In the genomic region with DNA sequence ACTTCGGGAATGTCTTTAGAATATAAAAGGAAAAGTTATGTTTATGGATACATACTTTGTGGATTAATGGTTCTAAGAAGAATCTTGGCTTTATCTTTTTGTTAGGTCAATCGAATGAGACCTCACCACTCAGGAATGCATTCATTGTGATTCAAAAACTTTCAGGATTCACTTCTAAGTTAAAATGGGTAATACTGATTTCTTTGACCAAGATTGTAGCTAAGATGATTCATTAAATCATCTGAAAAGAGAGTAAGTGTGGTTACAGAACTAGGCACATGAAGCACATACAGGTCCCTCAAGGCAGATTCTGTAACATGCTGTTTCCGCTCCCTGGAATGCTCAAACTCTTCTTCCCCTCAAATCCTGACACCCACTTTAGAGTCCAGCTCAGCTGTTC, we compare ENCODE assay signal across 17 cellular contexts.
DNase-seq lines count a peak whose midpoint lies in the region; ATAC-seq and TF ChIP-seq lines count a peak whose summit lies in the region.
"Had no signal": no experiment of that assay in that cellular context is flagged by ENCODE, and none has a peak within 500 bp of the region (broad histone marks: within the 10 kb centered on the region; RNA-seq: fewer than 3 reads in every experiment).

No MANE protein-coding gene starts in this region.

- TF ChIP-seq CTCF in MCF 10A (IDR thresholded peaks at IDR 0.05; ENCODE audit: unreplicated experiment), result no peak
- TF ChIP-seq CTCF in breast epithelium (IDR thresholded peaks at IDR 0.05), result no peak
- TF ChIP-seq CTCF in fibroblast of villous mesenchyme (IDR thresholded peaks at IDR 0.05; ENCODE audit: insufficient read depth, low read depth, low read length), result no peak

- H3K4me3 Mint-ChIP-seq in MCF 10A (ENCODE audit: unreplicated experiment), result no peak overlapping the region
- no peak overlapping the region for H3K4me3 Mint-ChIP-seq in naive thymus-derived CD8-positive, alpha-beta T cell
- H3K4me3 Mint-ChIP-seq: nephron progenitor cell had no signal

- H3K9me3 ChIP-seq in breast epithelium, result no peaks in the 10 kb centered on the region
- H3K9me3 ChIP-seq: body of pancreas, right atrium auricular region had no signal

- peaks cover 10% of the 10 kb centered on the region for H3K4me1 Mint-ChIP-seq in MCF 10A (ENCODE audit: insufficient read depth, unreplicated experiment)
- H3K4me1 Mint-ChIP-seq in naive thymus-derived CD8-positive, alpha-beta T cell, result no peaks in the 10 kb centered on the region
- H3K4me1 Mint-ChIP-seq: nephron progenitor cell had no signal

- no peaks in the 10 kb centered on the region for H3K4me1 ChIP-seq in breast epithelium
- H3K4me1 ChIP-seq: body of pancreas, right atrium auricular region had no signal

- TF ChIP-seq POLR2A in breast epithelium (IDR thresholded peaks at IDR 0.05), result no peak

- H3K27me3 Mint-ChIP-seq in MCF 10A (ENCODE audit: insufficient read depth, unreplicated experiment), result no peaks in the 10 kb centered on the region
- H3K27me3 Mint-ChIP-seq in naive thymus-derived CD8-positive, alpha-beta T cell, result no peaks in the 10 kb centered on the region

- CTCF ChIA-PET in MCF 10A (lab: Yijun Ruan, JAX), result interaction anchor here (0.7 to 1.9 kb wide), 7 partner anchors 11 to 1605 kb away, joined by 3 to 8 read pairs (median 3); no protein-coding TSS in a partner anchor

- H3K36me3 ChIP-seq in breast epithelium, result no peaks in the 10 kb centered on the region
- H3K36me3 ChIP-seq: right atrium auricular region had no signal

- intact Hi-C loops in MCF 10A (cut with micrococcal nuclease), result no loop called here
- intact Hi-C loops in breast epithelium (cut with DNase I; ENCODE audit: low total_unique reads), result no loop called here

- ATAC-seq in HG03095 (IDR thresholded peaks at IDR 0.05; ENCODE audit: unreplicated experiment), result no peak
- ATAC-seq in naive thymus-derived CD8-positive, alpha-beta T cell, result no peak
- ATAC-seq: body of pancreas, left ventricle myocardium superior had no signal

- H3K36me3 Mint-ChIP-seq in MCF 10A (ENCODE audit: insufficient read depth, unreplicated experiment), result no peaks in the 10 kb centered on the region
- no peaks in the 10 kb centered on the region for H3K36me3 Mint-ChIP-seq in naive thymus-derived CD8-positive, alpha-beta T cell

- H3K27me3 ChIP-seq in breast epithelium, result no peaks in the 10 kb centered on the region
- H3K27me3 ChIP-seq: body of pancreas, right atrium auricular region had no signal

- H3K27ac ChIP-seq in breast epithelium, result no peak overlapping the region
- H3K27ac ChIP-seq: 22Rv1, body of pancreas, right atrium auricular region, VCaP had no signal

- no TSS peak for BruUV-seq in MCF 10A (replicated peaks; lab: Mats Ljungman, UMichigan)

- peak overlapping the region; percentile 42 for H3K27ac Mint-ChIP-seq in MCF 10A (ENCODE audit: low read depth, unreplicated experiment)
- no peak overlapping the region for H3K27ac Mint-ChIP-seq in naive thymus-derived CD8-positive, alpha-beta T cell
- H3K27ac Mint-ChIP-seq: nephron progenitor cell had no signal

- H3K4me3 ChIP-seq in breast epithelium, result no peak overlapping the region
- H3K4me3 ChIP-seq in fibroblast of villous mesenchyme (ENCODE audit: low read depth, low read length), result no peak overlapping the region
- H3K4me3 ChIP-seq: body of pancreas, right atrium auricular region had no signal

- no peaks in the 10 kb centered on the region for H3K9me3 Mint-ChIP-seq in MCF 10A (ENCODE audit: unreplicated experiment)
- peaks cover 2 to 31% (median 6%) of the 10 kb centered on the region in 9 donors for H3K9me3 Mint-ChIP-seq in naive thymus-derived CD8-positive, alpha-beta T cell
- H3K9me3 Mint-ChIP-seq: nephron progenitor cell had no signal

- POLR2A ChIA-PET in MCF 10A (lab: Yijun Ruan, JAX), result no interaction called here
- POLR2A ChIA-PET in naive thymus-derived CD8-positive, alpha-beta T cell (lab: Charles Lee), result no interaction called here

- DNase-seq in MCF 10A (ENCODE audit: unreplicated experiment), result no peak
- DNase-seq in breast epithelium (ENCODE audit: low spot score in 2 of 2), result no peak
- peak; percentile 80 for DNase-seq in amniotic epithelial cell (ENCODE audit: low read depth)
- peak; percentile 59 for DNase-seq in fibroblast of villous mesenchyme (ENCODE audit: low read depth)
- DNase-seq in naive thymus-derived CD8-positive, alpha-beta T cell, result no peak
- DNase-seq in NAMALWA (ENCODE audit: low spot score), result no peak
- no peak for DNase-seq in NCI-H2171 treated with DMSO at 0.1 percent for 48 hours (lab: John Stamatoyannopoulos, UW)
- DNase-seq: activated gamma-delta T cell; body of pancreas; left ventricle myocardium superior; NCI-H2227 treated with DMSO at 0.1 percent for 48 hours; nephron progenitor cell; stimulated activated naive CD4-positive, alpha-beta T cell treated with Interleukin-2 at 50 U/mL for 16 hours had no signal

Comparison
In these comparisons a context has a peak if more than half of its experiments do, and no peak if none do; other contexts are left out.
1. DNase-seq: peak in amniotic epithelial cell (single experiment) and fibroblast of villous mesenchyme (single experiment); none in MCF 10A (single experiment), breast epithelium (0 of 2), naive thymus-derived CD8-positive, alpha-beta T cell (0 of 10), NAMALWA (single experiment) and NCI-H2171 treated with DMSO at 0.1 percent for 48 hours (single experiment).